ENCODE assay signal across 6 cellular contexts in the genomic region with DNA sequence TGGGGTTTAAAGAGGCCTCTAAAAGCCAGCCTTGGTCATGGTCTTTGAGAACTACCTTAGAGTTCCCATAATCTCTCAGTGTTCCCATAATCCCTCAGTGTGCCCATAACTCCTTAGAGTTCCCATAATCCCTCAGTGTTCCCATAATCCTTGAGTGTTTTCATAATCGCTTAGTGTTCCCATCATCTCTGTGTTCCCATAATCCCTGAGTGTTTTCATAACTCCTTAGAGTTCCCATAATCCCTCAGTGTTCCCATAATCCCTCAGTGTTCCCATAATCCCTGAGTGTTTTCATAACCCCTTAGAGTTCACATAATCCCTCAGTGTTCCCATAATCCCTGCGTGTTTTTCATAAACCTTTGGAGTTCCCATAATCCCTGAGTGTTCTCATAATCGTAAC.
"Had no signal": no experiment of that assay in that cellular context is flagged by ENCODE, and none has a peak within 500 bp of the region (broad histone marks: within the 10 kb centered on the region; RNA-seq: fewer than 3 reads in every experiment).

No MANE protein-coding gene starts in this region.

- FAIRE-seq: HTR-8/SVneo, K562 had no signal

- DNase-seq: IMR-90, KBM-7, KG1 had no signal

- ATAC-seq: K562 had no signal

- H3K27ac ChIP-seq: HL-60 had no signal

- H3K4me3 ChIP-seq: K562 had no signal
